15 cellular contexts compared by ENCODE assay signal in the genomic region with DNA sequence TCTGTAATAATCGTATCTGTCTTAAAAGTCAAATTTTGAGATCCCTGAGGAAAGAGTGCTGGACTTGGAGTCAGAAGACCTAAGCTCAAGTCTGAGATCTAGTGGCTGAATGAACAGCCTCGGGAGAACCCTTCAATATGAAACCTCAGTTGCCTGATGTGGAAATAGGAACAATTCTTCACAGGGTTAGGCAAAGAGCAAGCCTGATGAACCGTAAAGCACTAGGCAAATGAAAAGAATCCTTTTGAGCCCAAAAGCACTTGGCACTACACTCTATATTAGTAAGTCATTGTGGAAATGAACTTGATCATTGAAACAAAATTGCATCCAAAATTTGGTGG. TPM values are rescaled to one million over a fixed set of nuclear protein-coding genes. Genes with fewer than 3 reads are reported as not detected.
A peak's percentile ranks its signal among the peaks of the same experiment; 100 is the strongest.
DNase-seq lines count a peak whose midpoint lies in the region; ATAC-seq and TF ChIP-seq lines count a peak whose summit lies in the region.
"Had no signal": no experiment of that assay in that cellular context is flagged by ENCODE, and none has a peak within 500 bp of the region (broad histone marks: within the 10 kb centered on the region; RNA-seq: fewer than 3 reads in every experiment).

No MANE protein-coding gene starts in this region.

- peaks cover 79% of the 10 kb centered on the region for H3K36me3 ChIP-seq in CD4-positive, CD25-positive, alpha-beta regulatory T cell (ENCODE audit: control insufficient read depth, insufficient read depth, low read length)
- H3K36me3 ChIP-seq in uterus, result no peaks in the 10 kb centered on the region
- H3K36me3 ChIP-seq: breast epithelium had no signal

- no peak overlapping the region for H3K27ac ChIP-seq in CD4-positive, CD25-positive, alpha-beta regulatory T cell (ENCODE audit: insufficient read depth, low read length, poor library complexity, severe bottlenecking)
- no peak overlapping the region for H3K27ac ChIP-seq in uterus
- H3K27ac ChIP-seq: parathyroid adenoma had no signal

- intact Hi-C loops in uterus (cut with DNase I; ENCODE audit: low total_unique reads), result no loop called here

- ATAC-seq in CD4-positive, CD25-positive, alpha-beta regulatory T cell (ENCODE audit: low read depth in 2 of 2), result no peak
- no peak for ATAC-seq in central memory CD8-positive, alpha-beta T cell (replicated peaks; ENCODE audit: extremely low read depth, poor library complexity, severe bottlenecking)
- ATAC-seq: natural killer cell had no signal

- no peaks in the 10 kb centered on the region for H3K27me3 ChIP-seq in CD4-positive, CD25-positive, alpha-beta regulatory T cell (ENCODE audit: control insufficient read depth, insufficient read depth, low read length)
- H3K27me3 ChIP-seq in uterus, result no peaks in the 10 kb centered on the region
- H3K27me3 ChIP-seq: breast epithelium had no signal

- H3K4me1 Mint-ChIP-seq in CD4-positive, CD25-positive, alpha-beta regulatory T cell, result peaks cover 34 to 48% (median 39%) of the 10 kb centered on the region in 4 donors
- H3K4me1 Mint-ChIP-seq in central memory CD8-positive, alpha-beta T cell, result peaks cover 13% of the 10 kb centered on the region

- no peak overlapping the region for H3K4me3 ChIP-seq in CD4-positive, CD25-positive, alpha-beta regulatory T cell (ENCODE audit: low read depth, low read length)
- no peak overlapping the region for H3K4me3 ChIP-seq in uterus
- H3K4me3 ChIP-seq: breast epithelium had no signal

- H3K36me3 Mint-ChIP-seq in CD4-positive, CD25-positive, alpha-beta regulatory T cell, result peaks cover 37% of the 10 kb centered on the region
- H3K36me3 Mint-ChIP-seq in central memory CD8-positive, alpha-beta T cell (ENCODE audit: insufficient read depth), result peaks cover 68% of the 10 kb centered on the region

- H3K4me3 Mint-ChIP-seq in CD4-positive, CD25-positive, alpha-beta regulatory T cell, result no peak overlapping the region
- H3K4me3 Mint-ChIP-seq in central memory CD8-positive, alpha-beta T cell, result no peak overlapping the region
- H3K4me3 Mint-ChIP-seq: natural killer cell had no signal

- H3K27me3 Mint-ChIP-seq in CD4-positive, CD25-positive, alpha-beta regulatory T cell, result no peaks in the 10 kb centered on the region
- no peaks in the 10 kb centered on the region for H3K27me3 Mint-ChIP-seq in central memory CD8-positive, alpha-beta T cell

- H3K27ac Mint-ChIP-seq in CD4-positive, CD25-positive, alpha-beta regulatory T cell, result peak overlapping the region; percentile 63 to 79 (median 70)
- H3K27ac Mint-ChIP-seq in central memory CD8-positive, alpha-beta T cell (ENCODE audit: low read depth), result peak overlapping the region; percentile 32

- no peak for TF ChIP-seq POLR2A in uterus (IDR thresholded peaks at IDR 0.05)

- H3K9me3 ChIP-seq in CD4-positive, CD25-positive, alpha-beta regulatory T cell (ENCODE audit: control insufficient read depth in 2 of 2, low read length in 2 of 2), result no peaks in the 10 kb centered on the region
- H3K9me3 ChIP-seq in uterus, result no peaks in the 10 kb centered on the region
- H3K9me3 ChIP-seq: breast epithelium had no signal

- peaks cover 2% of the 10 kb centered on the region for H3K4me1 ChIP-seq in CD4-positive, CD25-positive, alpha-beta regulatory T cell (ENCODE audit: control insufficient read depth, insufficient read depth, low read length, poor library complexity, severe bottlenecking)
- H3K4me1 ChIP-seq in uterus, result no peaks in the 10 kb centered on the region
- H3K4me1 ChIP-seq: breast epithelium, parathyroid adenoma had no signal

- no peaks in the 10 kb centered on the region for H3K9me3 Mint-ChIP-seq in CD4-positive, CD25-positive, alpha-beta regulatory T cell
- no peaks in the 10 kb centered on the region for H3K9me3 Mint-ChIP-seq in central memory CD8-positive, alpha-beta T cell
- H3K9me3 Mint-ChIP-seq: natural killer cell had no signal

- TF ChIP-seq CTCF in GM12872 (IDR thresholded peaks at IDR 0.05; ENCODE audit: insufficient read depth, low read depth, low read length) (0 out of 3 replicates have a peak, but pooled peaks have one; percentile 1), uterus (IDR thresholded peaks at IDR 0.05) (no peak)

- DNase-seq in CD4-positive, CD25-positive, alpha-beta regulatory T cell, result no peak
- no peak for DNase-seq in central memory CD8-positive, alpha-beta T cell (ENCODE audit: low spot score in 2 of 2)
- DNase-seq in renal cortical epithelial cell (ENCODE audit: low read depth) (peak; percentile 52), uterus (no peak), mucosa of gallbladder (ENCODE audit: low spot score) (no peak)
- no peak for DNase-seq in stimulated activated CD4-positive, alpha-beta T cell treated with anti-CD3 and anti-CD28 coated beads, Interleukin-1b, Interleukin-23, amount 100 ng/mL, for 48 hours
- DNase-seq: activated CD4-positive, CD25-positive, alpha-beta regulatory T cell treated with anti-CD3 and anti-CD28 coated beads, Interleukin-2, amount 50 U/mL, for 72 hours; activated effector memory CD4-positive, alpha-beta T cell treated with Interleukin-2 at 50 U/mL for 16 hours; cortex of kidney; mesendoderm; natural killer cell; NCI-H1694 treated with DMSO at 0.1 percent for 48 hours had no signal

RNA-seq across cellular contexts. Expression of gene TXNDC11, which starts 20.2 kb away (rescaled TPM):
- total RNA-seq in CD4-positive, CD25-positive, alpha-beta regulatory T cell, result 178 TPM
- polyA plus RNA-seq in CD4-positive, CD25-positive, alpha-beta regulatory T cell, result 10 to 100 TPM; 64.9 to 77.2 (median 70.0) TPM
- total RNA-seq in renal cortical epithelial cell (38.3 and 47.9 TPM in 2 replicates), uterus (10 to 100 TPM in 3 of 4 donors, 1 to 10 TPM in 1; 6.1 to 52.0 (median 40.0) TPM), mucosa of gallbladder (55.7 TPM)

RNA-seq across cellular contexts. Expression of gene SNN, which starts 54.2 kb away (rescaled TPM):
- total RNA-seq in CD4-positive, CD25-positive, alpha-beta regulatory T cell, result 27.5 TPM
- 10 to 100 TPM; 14.5 to 31.2 (median 23.8) TPM for polyA plus RNA-seq in CD4-positive, CD25-positive, alpha-beta regulatory T cell
- total RNA-seq in renal cortical epithelial cell (25.4 and 50.7 TPM in 2 replicates), uterus (10 to 100 TPM in 3 of 4 donors, 1 to 10 TPM in 1; 4.1 to 30.1 (median 23.0) TPM), mucosa of gallbladder (55.0 TPM)
